5 cellular contexts compared by ENCODE assay signal in genomic region chr20:5716953-5717352, GRCh38.
"Had no signal": no experiment of that assay in that cellular context is flagged by ENCODE, and none has a peak within 500 bp of the region (broad histone marks: within the 10 kb centered on the region; RNA-seq: fewer than 3 reads in every experiment).

No MANE protein-coding gene starts in this region.

- DNase-seq: H9, HCEC 1CT, KBM-7 had no signal

- H3K27ac Mint-ChIP-seq: GM23338, H9, IgD-negative memory B cell had no signal

- ATAC-seq: GM23338 had no signal

- H3K4me3 ChIP-seq: GM23338 had no signal

- H3K9me3 Mint-ChIP-seq: H9 had no signal

- H3K4me3 Mint-ChIP-seq: GM23338, H9, IgD-negative memory B cell had no signal
